In the genomic region with DNA sequence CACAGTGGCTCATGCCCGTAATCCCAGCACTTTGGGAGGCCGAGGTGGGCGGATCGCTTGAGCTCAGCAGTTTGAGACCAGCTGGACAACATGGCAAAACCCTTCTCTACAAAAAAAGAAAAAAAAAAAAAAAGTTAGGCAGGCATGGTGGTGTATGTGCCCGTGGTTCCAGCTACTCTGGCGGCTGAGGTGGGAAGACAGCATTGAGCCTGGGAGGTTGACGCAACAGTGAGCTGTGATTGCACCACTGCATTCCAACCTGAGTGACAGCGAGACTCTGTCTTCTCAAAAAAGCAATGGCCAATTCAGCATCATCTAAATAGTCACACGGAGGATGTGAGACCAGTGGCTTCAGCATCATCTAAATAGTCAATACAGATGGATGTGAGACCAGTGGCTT, we compare ENCODE assay signal across 1 cellular context.
TF ChIP-seq lines count a peak whose summit lies in the region.

No MANE protein-coding gene starts in this region.

TF ChIP-seq in A549, 52 proteins besides CTCF, POLR2A, EP300 and RAD21 (continued from another document):
- TF ChIP-seq ZFP36 (IDR thresholded peaks at IDR 0.05; ENCODE audit: borderline replicate concordance, partially characterized antibody) (no peak), KDM5A (IDR thresholded peaks at IDR 0.05) (no peak), E2F6 (IDR thresholded peaks at IDR 0.05; ENCODE audit: borderline replicate concordance, low read depth) (no peak), CBX2 (IDR thresholded peaks at IDR 0.05; ENCODE audit: borderline replicate concordance, low read depth) (no peak), RFX5 (IDR thresholded peaks at IDR 0.05) (no peak)
TF ChIP-seq in A549: peak in this region for 1.
